Comparison of ENCODE assay signal across 1 cellular context in the genomic region with DNA sequence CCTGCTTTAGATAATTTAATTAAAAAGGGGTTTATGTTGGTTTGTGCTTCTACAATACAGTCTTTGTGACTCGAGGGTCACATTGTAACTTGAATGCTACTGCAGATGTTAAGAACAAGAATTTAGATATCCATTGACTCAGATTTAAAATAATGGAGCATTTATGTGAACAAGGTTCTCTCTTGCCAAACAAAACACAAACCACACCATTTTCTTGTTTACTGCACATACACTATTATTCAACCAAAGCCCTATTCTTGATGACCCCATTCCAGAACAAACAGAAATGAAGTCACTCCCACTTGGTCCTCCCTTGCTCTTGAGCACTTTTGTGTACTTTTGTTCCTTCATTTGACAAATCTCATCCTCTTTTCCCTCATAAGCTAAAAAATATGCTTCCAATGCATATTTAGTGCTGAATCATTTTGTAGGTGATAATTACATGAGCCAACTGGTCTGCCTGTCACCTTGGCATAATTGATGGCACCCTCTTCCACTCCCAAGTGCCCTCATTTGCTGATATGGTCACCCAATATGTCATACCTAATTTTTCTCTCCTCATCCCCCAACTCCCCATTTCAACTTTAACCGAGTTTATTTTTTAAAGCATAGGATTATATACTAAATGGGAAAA.
A peak's percentile ranks its signal among the peaks of the same experiment; 100 is the strongest.
TF ChIP-seq lines count a peak whose summit lies in the region.

No MANE protein-coding gene starts in this region.

TF ChIP-seq in IMR-90, 13 proteins besides CTCF, POLR2A, EP300 and RAD21:
- no peak for TF ChIP-seq MAZ (IDR thresholded peaks at IDR 0.05; ENCODE audit: borderline replicate concordance, low read depth, low read length)
- TF ChIP-seq BHLHE40 (IDR thresholded peaks at IDR 0.05; ENCODE audit: low read depth, low read length) = no peak
- no peak for TF ChIP-seq USF2 (IDR thresholded peaks at IDR 0.05; ENCODE audit: low read depth, low read length)
- peak; percentile 56 for TF ChIP-seq MAFK (IDR thresholded peaks at IDR 0.05; ENCODE audit: low read depth, low read length)
- TF ChIP-seq CEBPB (IDR thresholded peaks at IDR 0.05; ENCODE audit: low read depth, low read length) = no peak
- TF ChIP-seq, protein P1, sequence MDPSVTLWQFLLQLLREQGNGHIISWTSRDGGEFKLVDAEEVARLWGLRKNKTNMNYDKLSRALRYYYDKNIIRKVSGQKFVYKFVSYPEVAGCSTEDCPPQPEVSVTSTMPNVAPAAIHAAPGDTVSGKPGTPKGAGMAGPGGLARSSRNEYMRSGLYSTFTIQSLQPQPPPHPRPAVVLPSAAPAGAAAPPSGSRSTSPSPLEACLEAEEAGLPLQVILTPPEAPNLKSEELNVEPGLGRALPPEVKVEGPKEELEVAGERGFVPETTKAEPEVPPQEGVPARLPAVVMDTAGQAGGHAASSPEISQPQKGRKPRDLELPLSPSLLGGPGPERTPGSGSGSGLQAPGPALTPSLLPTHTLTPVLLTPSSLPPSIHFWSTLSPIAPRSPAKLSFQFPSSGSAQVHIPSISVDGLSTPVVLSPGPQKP (IDR thresholded peaks at IDR 0.05; ENCODE audit: borderline replicate concordance, low read depth, low read length) = no peak
